In the genomic region with DNA sequence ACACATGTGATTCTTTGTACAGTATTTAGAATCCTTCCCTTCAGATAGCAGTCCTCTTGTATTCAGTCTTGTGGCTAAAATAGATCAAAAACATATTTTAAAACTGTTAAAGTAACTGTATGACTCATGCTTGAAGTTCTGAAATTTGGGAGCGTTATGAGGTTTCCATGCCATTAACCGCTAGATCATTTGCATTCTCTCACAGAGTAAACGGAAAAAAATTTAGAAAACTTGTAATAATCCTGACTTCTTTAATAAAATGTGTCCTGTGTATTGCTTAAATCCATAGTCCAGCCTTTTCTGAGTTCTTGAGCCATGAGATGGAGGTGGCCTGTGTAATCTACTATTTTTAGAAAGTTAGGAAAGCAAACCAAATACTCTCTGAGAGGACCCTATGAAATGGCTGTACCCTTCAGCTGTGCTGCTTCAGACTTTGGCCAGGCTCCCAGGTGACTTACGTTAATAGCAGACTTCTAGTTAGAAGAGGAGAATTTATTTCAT, we compare ENCODE assay signal across 8 cellular contexts. TPM values are rescaled to one million over a fixed set of nuclear protein-coding genes. Genes with fewer than 3 reads are reported as not detected.
DNase-seq lines count a peak whose midpoint lies in the region; ATAC-seq and TF ChIP-seq lines count a peak whose summit lies in the region.

No MANE protein-coding gene starts in this region.

- no peak overlapping the region for H3K4me3 Mint-ChIP-seq in CD14-positive monocyte
- peak overlapping the region; percentile 67 for H3K4me3 Mint-ChIP-seq in activated B cell treated with CpG ODN at 0.5 μM for 24 hours

- H3K4me1 ChIP-seq in right atrium auricular region (peaks cover 0 to 89% of the 10 kb centered on the region in 2 donors), stomach smooth muscle (ENCODE audit: control insufficient read depth, insufficient read depth, low read length) (peaks cover 23% of the 10 kb centered on the region)

- intact Hi-C loops in CD14-positive monocyte (cut with micrococcal nuclease), result no loop called here
- intact Hi-C loops in activated B cell treated with CpG ODN at 0.5 μM for 24 hours (cut with micrococcal nuclease), result loop anchor here (1.0 to 2.0 kb wide), 2 partner anchors 33 to 42 kb away; no protein-coding TSS in a partner anchor

- H3K4me3 ChIP-seq in right atrium auricular region, result peak overlapping the region; percentile 2 to 28
- H3K4me3 ChIP-seq in stomach smooth muscle (ENCODE audit: low read length in 2 of 2), result peak overlapping the region; percentile 27 to 70

- ATAC-seq in GM19455 (IDR thresholded peaks at IDR 0.05; ENCODE audit: unreplicated experiment) (peak; percentile 54), HG03432 (IDR thresholded peaks at IDR 0.05; ENCODE audit: unreplicated experiment) (peak; percentile 83), activated B cell treated with CpG ODN at 0.5 μM for 24 hours (ENCODE audit: low read depth) (peak; percentile 16)

- no peaks in the 10 kb centered on the region for H3K27me3 ChIP-seq in right atrium auricular region
- no peaks in the 10 kb centered on the region for H3K27me3 ChIP-seq in stomach smooth muscle (ENCODE audit: control insufficient read depth in 1 of 2, insufficient read depth in 2 of 2, low read length in 2 of 2)

- CTCF ChIA-PET in activated B cell treated with CpG ODN at 0.5 μM for 24 hours (lab: Charles Lee), result interaction anchor here (1.1 to 1.6 kb wide), 3 partner anchors 11 to 119 kb away, joined by 4 to 6 read pairs (median 6); no protein-coding TSS in a partner anchor

- H3K9me3 ChIP-seq in right atrium auricular region, result no peaks in the 10 kb centered on the region
- H3K9me3 ChIP-seq in stomach smooth muscle (ENCODE audit: control insufficient read depth in 2 of 2, low read length in 2 of 2), result no peaks in the 10 kb centered on the region

- peak overlapping the region; percentile 69 to 87 (median 76) for H3K27ac Mint-ChIP-seq in CD14-positive monocyte
- H3K27ac Mint-ChIP-seq in activated B cell treated with CpG ODN at 0.5 μM for 24 hours, result peak overlapping the region; percentile 78

- peaks cover 31 to 43% of the 10 kb centered on the region in 2 donors for H3K36me3 Mint-ChIP-seq in CD14-positive monocyte
- H3K36me3 Mint-ChIP-seq in activated B cell treated with CpG ODN at 0.5 μM for 24 hours (ENCODE audit: low read depth), result peaks cover 65% of the 10 kb centered on the region

- H3K27me3 Mint-ChIP-seq in CD14-positive monocyte (ENCODE audit: low read depth in 3 of 3), result no peaks in the 10 kb centered on the region
- H3K27me3 Mint-ChIP-seq in activated B cell treated with CpG ODN at 0.5 μM for 24 hours, result no peaks in the 10 kb centered on the region

- POLR2A ChIA-PET in activated B cell treated with CpG ODN at 0.5 μM for 24 hours (lab: Charles Lee), result interaction anchor here (0.7 to 1.2 kb wide), 3 partner anchors 34 to 74 kb away, joined by 3 to 4 read pairs (median 3); partner anchors contain the start of gene MBNL1

- peak overlapping the region; percentile 79 to 85 for H3K27ac ChIP-seq in right atrium auricular region
- H3K27ac ChIP-seq in stomach smooth muscle (ENCODE audit: low read length), result peak overlapping the region; percentile 32

- no peak for DNase-seq in CD14-positive monocyte (ENCODE audit: low spot score)
- no peak for DNase-seq in activated B cell treated with CpG ODN at 0.5 μM for 24 hours
- DNase-seq in right atrium auricular region (ENCODE audit: low spot score), result no peak
- no peak for DNase-seq in NCI-H128 (lab: John Stamatoyannopoulos, UW; ENCODE audit: unreplicated experiment)
- DNase-seq in OCI-M2 (lab: John Stamatoyannopoulos, UW; ENCODE audit: unreplicated experiment), result no peak

- TF ChIP-seq CTCF in CD14-positive monocyte (IDR thresholded peaks at IDR 0.05), result no peak
- no peak for TF ChIP-seq CTCF in activated B cell treated with CpG ODN at 0.5 μM for 24 hours (IDR thresholded peaks at IDR 0.05)
- no peak for TF ChIP-seq CTCF in right atrium auricular region (IDR thresholded peaks at IDR 0.05)

- peaks cover 16% of the 10 kb centered on the region for H3K36me3 ChIP-seq in right atrium auricular region
- peaks cover 0 to 3% of the 10 kb centered on the region in 2 donors for H3K36me3 ChIP-seq in stomach smooth muscle (ENCODE audit: control insufficient read depth in 2 of 2, insufficient read depth in 2 of 2, low read length in 2 of 2)

- H3K9me3 Mint-ChIP-seq in CD14-positive monocyte (no peaks in the 10 kb centered on the region), activated B cell treated with CpG ODN at 0.5 μM for 24 hours (no peaks in the 10 kb centered on the region)

- peaks cover 56% of the 10 kb centered on the region for H3K4me1 Mint-ChIP-seq in CD14-positive monocyte
- peaks cover 83% of the 10 kb centered on the region for H3K4me1 Mint-ChIP-seq in activated B cell treated with CpG ODN at 0.5 μM for 24 hours

- H3K9ac ChIP-seq in stomach smooth muscle (ENCODE audit: low read length in 2 of 2), result peak overlapping the region; percentile 56 to 60

RNA-seq across cellular contexts. Expression of gene MBNL1, which starts 33.8 kb away (rescaled TPM):
- 100 to 1,000 TPM; 191 to 204 TPM for polyA plus RNA-seq in CD14-positive monocyte
- total RNA-seq in activated B cell treated with CpG ODN at 0.5 μM for 24 hours (489 and 561 TPM in 2 replicates), right atrium auricular region (100 to 1,000 TPM; 199 to 327 TPM)

Comparison
In these comparisons a context has a peak if more than half of its experiments do, and no peak if none do; other contexts are left out.
1. ATAC-seq: peak in every context shown above with its lines; median percentile 83 in HG03432; 54 in GM19455; 16 in activated B cell treated with CpG ODN at 0.5 μM for 24 hours.